15 cellular contexts compared by ENCODE assay signal in genomic region chr19:46604781-46605355, GRCh38. TPM values are rescaled to one million over a fixed set of nuclear protein-coding genes. Genes with fewer than 3 reads are reported as not detected.
DNase-seq lines count a peak whose midpoint lies in the region; ATAC-seq and TF ChIP-seq lines count a peak whose summit lies in the region.
"Had no signal": no experiment of that assay in that cellular context is flagged by ENCODE, and none has a peak within 500 bp of the region (broad histone marks: within the 10 kb centered on the region; RNA-seq: fewer than 3 reads in every experiment).

No MANE protein-coding gene starts in this region.

- CTCF ChIA-PET in RWPE1 (lab: Yijun Ruan, JAX): interaction anchor here (0.7 to 1.1 kb wide), 2 partner anchors 9 to 57 kb away, joined by 3 to 4 read pairs; no protein-coding TSS in a partner anchor

- ATAC-seq in heart right ventricle: no peak
- no peak for ATAC-seq in HG02973 (IDR thresholded peaks at IDR 0.05; ENCODE audit: unreplicated experiment)

- no peak overlapping the region for H3K27ac ChIP-seq in BLaER1 treated with 17β-estradiol and CSF1 and Interleukin-3, amounts not matched to agents 10 nM and 100 nM
- H3K27ac ChIP-seq in RWPE1 (peak overlapping the region; percentile 38), heart right ventricle (peak overlapping the region in 8 of 10 donors; percentile 8 to 99 (median 25))
- H3K27ac ChIP-seq: KMS-11, parathyroid adenoma had no signal

- TF ChIP-seq CTCF in RWPE1 (conservative IDR thresholded peaks at IDR 0.05; ENCODE audit: low read depth) (no peak), heart right ventricle (IDR thresholded peaks at IDR 0.05) (no peak)

- DNase-seq in RWPE1 (ENCODE audit: low spot score) (no peak), heart right ventricle (no peak), posterior vena cava (ENCODE audit: low spot score) (peak; percentile 69), T1000 (lab: John Stamatoyannopoulos, UW) (no peak), NCI-H187 (lab: John Stamatoyannopoulos, UW) (no peak)
- DNase-seq in activated CD4-positive, alpha-beta T cell treated with anti-CD3 and anti-CD28 coated beads, Interleukin-2, amount 10 ng/mL, durations not matched to agents 24 days and 14 days: no peak
- DNase-seq: NCI-H2107, OCI-M1, T-helper 2 cell had no signal

- peaks cover 52 to 71% (median 58%) of the 10 kb centered on the region in 10 experiments for H3K4me1 ChIP-seq in BLaER1 treated with 17β-estradiol and CSF1 and Interleukin-3, amounts not matched to agents 10 nM and 100 nM
- peaks cover 23 to 63% (median 46%) of the 10 kb centered on the region in 9 donors for H3K4me1 ChIP-seq in heart right ventricle

- H3K4me1 Mint-ChIP-seq in activated CD4-positive, alpha-beta T cell treated with anti-CD3 and anti-CD28 coated beads, Interleukin-2, amount 10 ng/mL, durations not matched to agents 24 days and 14 days: peaks cover 28% of the 10 kb centered on the region

- no peak overlapping the region for H3K4me3 ChIP-seq in BLaER1 treated with 17β-estradiol and CSF1 and Interleukin-3, amounts not matched to agents 10 nM and 100 nM
- peak overlapping the region in 2 of 10 donors; percentile 5 to 11 for H3K4me3 ChIP-seq in heart right ventricle

- H4K20me1 ChIP-seq in BLaER1 treated with 17β-estradiol and CSF1 and Interleukin-3, amounts not matched to agents 10 nM and 100 nM: peaks cover 76 to 80% (median 79%) of the 10 kb centered on the region in 11 experiments

- H3K27ac Mint-ChIP-seq in activated CD4-positive, alpha-beta T cell treated with anti-CD3 and anti-CD28 coated beads, Interleukin-2, amount 10 ng/mL, durations not matched to agents 24 days and 14 days: no peak overlapping the region

- peaks cover 52% of the 10 kb centered on the region for H3K36me3 Mint-ChIP-seq in activated CD4-positive, alpha-beta T cell treated with anti-CD3 and anti-CD28 coated beads, Interleukin-2, amount 10 ng/mL, durations not matched to agents 24 days and 14 days (ENCODE audit: low read depth)

- POLR2A ChIA-PET in RWPE1 (lab: Yijun Ruan, JAX; ENCODE audit: low non-redundant PET): interaction anchor here (0.6 kb wide), 1 partner anchor 183 kb away, joined by 3 read pairs; no protein-coding TSS in a partner anchor

- H3K27me3 ChIP-seq in BLaER1 treated with 17β-estradiol and CSF1 and Interleukin-3, amounts not matched to agents 10 nM and 100 nM: peaks cover 0 to 42% (median 2%) of the 10 kb centered on the region in 11 experiments; a peak in 11 of 22 replicates
- H3K27me3 ChIP-seq in heart right ventricle: no peaks in the 10 kb centered on the region
- H3K27me3 ChIP-seq: esophagus muscularis mucosa had no signal

- peaks cover 0 to 3% (median under 1%) of the 10 kb centered on the region in 11 experiments; a peak in 11 of 22 replicates for H3K9me3 ChIP-seq in BLaER1 treated with 17β-estradiol and CSF1 and Interleukin-3, amounts not matched to agents 10 nM and 100 nM (replicated peaks in 1 of 11)
- H3K9me3 ChIP-seq in heart right ventricle: no peaks in the 10 kb centered on the region
- H3K9me3 ChIP-seq: esophagus muscularis mucosa had no signal

- H3K9me3 Mint-ChIP-seq in activated CD4-positive, alpha-beta T cell treated with anti-CD3 and anti-CD28 coated beads, Interleukin-2, amount 10 ng/mL, durations not matched to agents 24 days and 14 days: peaks cover 3% of the 10 kb centered on the region

- H3K36me3 ChIP-seq in BLaER1 treated with 17β-estradiol and CSF1 and Interleukin-3, amounts not matched to agents 10 nM and 100 nM: peaks cover 49 to 59% (median 51%) of the 10 kb centered on the region in 11 experiments
- H3K36me3 ChIP-seq in heart right ventricle: peaks cover 0 to 53% (median 43%) of the 10 kb centered on the region in 9 donors

- 50 to 55% methylated on average over 13 of the region's 13 CpGs for WGBS in heart right ventricle, 2 donors

- H3K9ac ChIP-seq in BLaER1 treated with 17β-estradiol and CSF1 and Interleukin-3, amounts not matched to agents 10 nM and 100 nM: peak overlapping the region in 4 of 11 experiments; percentile 7 to 39 (median 14); a peak in 2 of 22 replicates
- H3K9ac ChIP-seq: KMS-11, parathyroid adenoma had no signal

- no peak overlapping the region for H3K4me3 Mint-ChIP-seq in activated CD4-positive, alpha-beta T cell treated with anti-CD3 and anti-CD28 coated beads, Interleukin-2, amount 10 ng/mL, durations not matched to agents 24 days and 14 days

- H3K4me2 ChIP-seq in BLaER1 treated with 17β-estradiol and CSF1 and Interleukin-3, amounts not matched to agents 10 nM and 100 nM: peak overlapping the region in 7 of 11 experiments; percentile 95 to 100 (median 99); a peak in 12 of 22 replicates
- H3K4me2 ChIP-seq: KMS-11 had no signal

- intact Hi-C loops in heart right ventricle (cut with DNase I): loop anchor here in 1 of 10 donors (5.0 kb wide), 1 partner anchor 142 kb away; the partner anchor contains the start of genes FKRP and STRN4
- intact Hi-C loops in posterior vena cava (cut with DNase I): loop anchor here in 1 of 2 donors (10.0 kb wide), 1 partner anchor 130 kb away; no protein-coding TSS in a partner anchor
- intact Hi-C loops in activated CD4-positive, alpha-beta T cell treated with anti-CD3 and anti-CD28 coated beads, Interleukin-2, amount 10 ng/mL, durations not matched to agents 24 days and 14 days (cut with micrococcal nuclease): loop anchor here (5.0 kb wide), 2 partner anchors 78 to 507 kb away; partner anchors contain the start of gene ZC3H4

- H3K27me3 Mint-ChIP-seq in activated CD4-positive, alpha-beta T cell treated with anti-CD3 and anti-CD28 coated beads, Interleukin-2, amount 10 ng/mL, durations not matched to agents 24 days and 14 days: no peaks in the 10 kb centered on the region

RNA-seq across cellular contexts. Expression of gene CALM3, which starts 3.7 kb away (rescaled TPM):
- total RNA-seq in heart right ventricle (100 to 1,000 TPM; 214 to 488 (median 287) TPM), posterior vena cava (100 to 1,000 TPM; 182 to 244 TPM)
- polyA plus RNA-seq in heart right ventricle: 100 to 1,000 TPM; 304 to 370 TPM
- total RNA-seq in activated CD4-positive, alpha-beta T cell treated with anti-CD3 and anti-CD28 coated beads, Interleukin-2, amount 10 ng/mL, durations not matched to agents 24 days and 14 days: 477 and 479 TPM in 2 replicates

RNA-seq across cellular contexts. Expression of gene PTGIR, which starts 20.0 kb away (rescaled TPM):
- 10 to 100 TPM in 1 of 10 donors, 1 to 10 TPM in 9; 1.4 to 13.7 (median 2.6) TPM for total RNA-seq in heart right ventricle
- 1 to 10 TPM; 5.5 to 8.5 TPM for polyA plus RNA-seq in heart right ventricle
- 10 to 100 TPM; 17.3 to 29.8 TPM for total RNA-seq in posterior vena cava
- total RNA-seq in activated CD4-positive, alpha-beta T cell treated with anti-CD3 and anti-CD28 coated beads, Interleukin-2, amount 10 ng/mL, durations not matched to agents 24 days and 14 days: 194 TPM in 2 replicates

RNA-seq across cellular contexts. Expression of gene GNG8, which starts 31.1 kb away (rescaled TPM):
- 1 to 10 TPM in 2 of 10 donors, not detected in 8; 1.9 to 5.9 TPM for total RNA-seq in heart right ventricle
- not detected for polyA plus RNA-seq in heart right ventricle
- not detected for total RNA-seq in posterior vena cava
- total RNA-seq in activated CD4-positive, alpha-beta T cell treated with anti-CD3 and anti-CD28 coated beads, Interleukin-2, amount 10 ng/mL, durations not matched to agents 24 days and 14 days: 13.3 and 14.1 TPM in 2 replicates
- total RNA-seq: esophagus muscularis mucosa, H4 had no signal

RNA-seq across cellular contexts. Expression of gene DACT3, which starts 56.1 kb away (rescaled TPM):
- 10 to 100 TPM in 7 of 10 donors, 1 to 10 TPM in 3; 6.9 to 29.3 (median 14.9) TPM for total RNA-seq in heart right ventricle
- polyA plus RNA-seq in heart right ventricle: 1 to 10 TPM; 3.9 to 5.0 TPM
- total RNA-seq in posterior vena cava: 100 to 1,000 TPM in 1 of 2 donors, 10 to 100 TPM in 1; 72.0 to 122 TPM
- total RNA-seq in activated CD4-positive, alpha-beta T cell treated with anti-CD3 and anti-CD28 coated beads, Interleukin-2, amount 10 ng/mL, durations not matched to agents 24 days and 14 days: 3.2 and 3.7 TPM in 2 replicates

Comparison
In these comparisons a context has a peak if more than half of its experiments do, and no peak if none do; other contexts are left out.
1. H3K27ac ChIP-seq: peak in RWPE1 (single experiment) and heart right ventricle (8 of 10); none in BLaER1 treated with 17β-estradiol and CSF1 and Interleukin-3, amounts not matched to agents 10 nM and 100 nM (0 of 11).